8 cellular contexts compared by ENCODE assay signal in genomic region chr9:128094166-128094949, GRCh38. TPM values are rescaled to one million over a fixed set of nuclear protein-coding genes. Genes with fewer than 3 reads are reported as not detected.
A peak's percentile ranks its signal among the peaks of the same experiment; 100 is the strongest.
DNase-seq lines count a peak whose midpoint lies in the region; ATAC-seq lines count a peak whose summit lies in the region.

No MANE protein-coding gene starts in this region.

- intact Hi-C loops in left cardiac atrium (cut with DNase I) = no loop called here

- peak; percentile 93 for DNase-seq in GM04503 (ENCODE audit: low read depth)
- peak; percentile 75 for DNase-seq in NCI-H128 (lab: John Stamatoyannopoulos, UW; ENCODE audit: unreplicated experiment)
- peak in 4 of 5 donors; percentile 41 to 83 (median 62) for DNase-seq in T-helper 1 cell
- DNase-seq in anterior cingulate cortex (lab: John Stamatoyannopoulos, UW) = peak in 57 of 58 donors; percentile 16 to 94 (median 78)
- DNase-seq in left cardiac atrium = peak; percentile 90
- peak; percentile 95 for DNase-seq in pulmonary artery endothelial cell (ENCODE audit: low read depth, low spot score)

- 12% methylated on average over 8 of the region's 8 CpGs for WGBS in urinary bladder

- H3K27ac ChIP-seq in urinary bladder (ENCODE audit: low read depth) = peak overlapping the region; percentile 75

- peaks cover 3% of the 10 kb centered on the region for H3K4me1 ChIP-seq in urinary bladder (ENCODE audit: insufficient read depth)

- H3K4me3 ChIP-seq in urinary bladder (ENCODE audit: low read depth, low read length) = no peak overlapping the region

- ATAC-seq in HG02610 (IDR thresholded peaks at IDR 0.05; ENCODE audit: unreplicated experiment) (peak; percentile 90), left cardiac atrium (peak; percentile 79 to 87)

- no peaks in the 10 kb centered on the region for H3K36me3 ChIP-seq in urinary bladder (ENCODE audit: insufficient read depth)

RNA-seq across cellular contexts. Expression of gene SLC25A25, which starts 26.3 kb away (rescaled TPM):
- total RNA-seq in left cardiac atrium (10 to 100 TPM; 13.7 to 29.8 TPM), pulmonary artery endothelial cell (14.7 and 25.1 TPM in 2 replicates), urinary bladder (14.4 TPM)
- 23.1 TPM for polyA plus RNA-seq in urinary bladder

RNA-seq across cellular contexts. Expression of gene NAIF1, which starts 27.2 kb away (rescaled TPM):
- total RNA-seq in left cardiac atrium (1 to 10 TPM; 5.8 to 6.1 TPM), pulmonary artery endothelial cell (10.1 and 16.3 TPM in 2 replicates), urinary bladder (6.9 TPM)
- 8.2 TPM for polyA plus RNA-seq in urinary bladder

RNA-seq across cellular contexts. Expression of gene PTGES2, which starts 33.2 kb away (rescaled TPM):
- total RNA-seq in left cardiac atrium (100 to 1,000 TPM; 111 to 155 TPM), pulmonary artery endothelial cell (103 and 129 TPM in 2 replicates), urinary bladder (21.1 TPM)
- polyA plus RNA-seq in urinary bladder = 59.6 TPM

RNA-seq across cellular contexts. Expression of gene LCN2, which starts 54.9 kb away (rescaled TPM):
- total RNA-seq in left cardiac atrium = under 1 TPM in 1 of 2 donors, not detected in 1; 0.38 TPM
- total RNA-seq in pulmonary artery endothelial cell = not detected in 2 replicates
- total RNA-seq in urinary bladder = 1.9 TPM
- polyA plus RNA-seq in urinary bladder = 23.0 TPM
